1 cellular context compared by ENCODE assay signal in the genomic region with DNA sequence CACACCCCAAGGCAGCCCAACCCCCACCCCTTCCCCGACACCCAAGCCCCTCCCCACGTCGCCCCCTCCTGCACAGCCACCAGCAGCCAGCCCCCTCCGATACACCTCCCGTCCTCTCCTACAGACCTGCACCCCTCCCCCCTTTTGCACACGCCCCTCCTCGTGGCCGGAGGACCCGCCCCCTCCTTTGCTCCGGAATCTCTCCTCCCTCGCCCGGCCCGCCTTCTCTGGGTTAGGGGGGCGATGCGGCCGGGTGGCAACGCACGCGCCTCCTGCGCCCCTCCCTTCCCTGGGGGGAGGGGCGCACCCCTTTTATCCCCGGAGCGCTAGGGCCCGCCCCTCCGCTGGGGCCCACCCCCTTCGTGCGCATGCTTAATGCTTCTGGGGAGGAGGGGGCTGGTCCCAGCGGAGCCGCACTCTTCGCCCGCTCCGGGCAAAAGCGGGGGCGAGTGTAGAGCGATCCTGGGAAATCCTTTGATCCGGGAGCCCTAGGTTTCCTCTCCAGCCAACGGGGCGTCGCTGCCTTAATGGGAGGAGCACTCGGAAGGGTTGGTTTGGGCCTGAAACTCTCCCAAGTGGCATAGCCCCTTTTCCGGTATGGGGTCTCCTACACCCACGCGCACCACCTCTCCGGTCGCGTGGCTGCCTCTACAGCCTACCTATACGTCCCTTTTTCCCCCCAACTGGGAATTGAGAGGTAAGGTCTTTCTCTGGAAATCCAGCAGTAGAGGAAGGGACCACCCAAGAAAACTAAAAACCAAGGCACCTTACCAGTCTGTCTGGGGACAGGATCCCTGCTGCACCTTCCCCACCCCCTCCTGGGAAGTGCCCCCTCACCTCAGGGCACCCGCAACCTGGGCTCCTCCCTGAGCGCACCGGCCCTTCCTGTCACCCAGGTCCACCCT.
TF ChIP-seq lines count a peak whose summit lies in the region.

No MANE protein-coding gene starts in this region.

TF ChIP-seq in H1, 55 proteins besides CTCF, POLR2A, EP300 and RAD21:
- peak; percentile 51 for TF ChIP-seq NANOG (IDR thresholded peaks at IDR 0.05; ENCODE audit: insufficient read depth, low read depth, low read length, poor library complexity, severe bottlenecking)
- no peak for TF ChIP-seq KDM5A (IDR thresholded peaks at IDR 0.05; ENCODE audit: low read length)
- peak; percentile 97 for TF ChIP-seq EGR1 (IDR thresholded peaks at IDR 0.05; ENCODE audit: borderline replicate concordance, low read depth, low read length)
- TF ChIP-seq SAP30 (IDR thresholded peaks at IDR 0.05; ENCODE audit: insufficient read depth, insufficient replicate concordance, low read length): peak; percentile 54
- TF ChIP-seq, protein P1, sequence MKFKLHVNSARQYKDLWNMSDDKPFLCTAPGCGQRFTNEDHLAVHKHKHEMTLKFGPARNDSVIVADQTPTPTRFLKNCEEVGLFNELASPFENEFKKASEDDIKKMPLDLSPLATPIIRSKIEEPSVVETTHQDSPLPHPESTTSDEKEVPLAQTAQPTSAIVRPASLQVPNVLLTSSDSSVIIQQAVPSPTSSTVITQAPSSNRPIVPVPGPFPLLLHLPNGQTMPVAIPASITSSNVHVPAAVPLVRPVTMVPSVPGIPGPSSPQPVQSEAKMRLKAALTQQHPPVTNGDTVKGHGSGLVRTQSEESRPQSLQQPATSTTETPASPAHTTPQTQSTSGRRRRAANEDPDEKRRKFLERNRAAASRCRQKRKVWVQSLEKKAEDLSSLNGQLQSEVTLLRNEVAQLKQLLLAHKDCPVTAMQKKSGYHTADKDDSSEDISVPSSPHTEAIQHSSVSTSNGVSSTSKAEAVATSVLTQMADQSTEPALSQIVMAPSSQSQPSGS (IDR thresholded peaks at IDR 0.05; ENCODE audit: low read length): no peak
- TF ChIP-seq POLR2AphosphoS5 (IDR thresholded peaks at IDR 0.05; ENCODE audit: low read depth, low read length): no peak
- TF ChIP-seq KDM4A (IDR thresholded peaks at IDR 0.05; ENCODE audit: low read depth, low read length, severe bottlenecking): no peak
- TF ChIP-seq GABPA (IDR thresholded peaks at IDR 0.05; ENCODE audit: borderline replicate concordance, insufficient read depth, low read length): no peak
- TF ChIP-seq POU5F1 (IDR thresholded peaks at IDR 0.05; ENCODE audit: low read depth, low read length): no peak
- TF ChIP-seq, protein P2, sequence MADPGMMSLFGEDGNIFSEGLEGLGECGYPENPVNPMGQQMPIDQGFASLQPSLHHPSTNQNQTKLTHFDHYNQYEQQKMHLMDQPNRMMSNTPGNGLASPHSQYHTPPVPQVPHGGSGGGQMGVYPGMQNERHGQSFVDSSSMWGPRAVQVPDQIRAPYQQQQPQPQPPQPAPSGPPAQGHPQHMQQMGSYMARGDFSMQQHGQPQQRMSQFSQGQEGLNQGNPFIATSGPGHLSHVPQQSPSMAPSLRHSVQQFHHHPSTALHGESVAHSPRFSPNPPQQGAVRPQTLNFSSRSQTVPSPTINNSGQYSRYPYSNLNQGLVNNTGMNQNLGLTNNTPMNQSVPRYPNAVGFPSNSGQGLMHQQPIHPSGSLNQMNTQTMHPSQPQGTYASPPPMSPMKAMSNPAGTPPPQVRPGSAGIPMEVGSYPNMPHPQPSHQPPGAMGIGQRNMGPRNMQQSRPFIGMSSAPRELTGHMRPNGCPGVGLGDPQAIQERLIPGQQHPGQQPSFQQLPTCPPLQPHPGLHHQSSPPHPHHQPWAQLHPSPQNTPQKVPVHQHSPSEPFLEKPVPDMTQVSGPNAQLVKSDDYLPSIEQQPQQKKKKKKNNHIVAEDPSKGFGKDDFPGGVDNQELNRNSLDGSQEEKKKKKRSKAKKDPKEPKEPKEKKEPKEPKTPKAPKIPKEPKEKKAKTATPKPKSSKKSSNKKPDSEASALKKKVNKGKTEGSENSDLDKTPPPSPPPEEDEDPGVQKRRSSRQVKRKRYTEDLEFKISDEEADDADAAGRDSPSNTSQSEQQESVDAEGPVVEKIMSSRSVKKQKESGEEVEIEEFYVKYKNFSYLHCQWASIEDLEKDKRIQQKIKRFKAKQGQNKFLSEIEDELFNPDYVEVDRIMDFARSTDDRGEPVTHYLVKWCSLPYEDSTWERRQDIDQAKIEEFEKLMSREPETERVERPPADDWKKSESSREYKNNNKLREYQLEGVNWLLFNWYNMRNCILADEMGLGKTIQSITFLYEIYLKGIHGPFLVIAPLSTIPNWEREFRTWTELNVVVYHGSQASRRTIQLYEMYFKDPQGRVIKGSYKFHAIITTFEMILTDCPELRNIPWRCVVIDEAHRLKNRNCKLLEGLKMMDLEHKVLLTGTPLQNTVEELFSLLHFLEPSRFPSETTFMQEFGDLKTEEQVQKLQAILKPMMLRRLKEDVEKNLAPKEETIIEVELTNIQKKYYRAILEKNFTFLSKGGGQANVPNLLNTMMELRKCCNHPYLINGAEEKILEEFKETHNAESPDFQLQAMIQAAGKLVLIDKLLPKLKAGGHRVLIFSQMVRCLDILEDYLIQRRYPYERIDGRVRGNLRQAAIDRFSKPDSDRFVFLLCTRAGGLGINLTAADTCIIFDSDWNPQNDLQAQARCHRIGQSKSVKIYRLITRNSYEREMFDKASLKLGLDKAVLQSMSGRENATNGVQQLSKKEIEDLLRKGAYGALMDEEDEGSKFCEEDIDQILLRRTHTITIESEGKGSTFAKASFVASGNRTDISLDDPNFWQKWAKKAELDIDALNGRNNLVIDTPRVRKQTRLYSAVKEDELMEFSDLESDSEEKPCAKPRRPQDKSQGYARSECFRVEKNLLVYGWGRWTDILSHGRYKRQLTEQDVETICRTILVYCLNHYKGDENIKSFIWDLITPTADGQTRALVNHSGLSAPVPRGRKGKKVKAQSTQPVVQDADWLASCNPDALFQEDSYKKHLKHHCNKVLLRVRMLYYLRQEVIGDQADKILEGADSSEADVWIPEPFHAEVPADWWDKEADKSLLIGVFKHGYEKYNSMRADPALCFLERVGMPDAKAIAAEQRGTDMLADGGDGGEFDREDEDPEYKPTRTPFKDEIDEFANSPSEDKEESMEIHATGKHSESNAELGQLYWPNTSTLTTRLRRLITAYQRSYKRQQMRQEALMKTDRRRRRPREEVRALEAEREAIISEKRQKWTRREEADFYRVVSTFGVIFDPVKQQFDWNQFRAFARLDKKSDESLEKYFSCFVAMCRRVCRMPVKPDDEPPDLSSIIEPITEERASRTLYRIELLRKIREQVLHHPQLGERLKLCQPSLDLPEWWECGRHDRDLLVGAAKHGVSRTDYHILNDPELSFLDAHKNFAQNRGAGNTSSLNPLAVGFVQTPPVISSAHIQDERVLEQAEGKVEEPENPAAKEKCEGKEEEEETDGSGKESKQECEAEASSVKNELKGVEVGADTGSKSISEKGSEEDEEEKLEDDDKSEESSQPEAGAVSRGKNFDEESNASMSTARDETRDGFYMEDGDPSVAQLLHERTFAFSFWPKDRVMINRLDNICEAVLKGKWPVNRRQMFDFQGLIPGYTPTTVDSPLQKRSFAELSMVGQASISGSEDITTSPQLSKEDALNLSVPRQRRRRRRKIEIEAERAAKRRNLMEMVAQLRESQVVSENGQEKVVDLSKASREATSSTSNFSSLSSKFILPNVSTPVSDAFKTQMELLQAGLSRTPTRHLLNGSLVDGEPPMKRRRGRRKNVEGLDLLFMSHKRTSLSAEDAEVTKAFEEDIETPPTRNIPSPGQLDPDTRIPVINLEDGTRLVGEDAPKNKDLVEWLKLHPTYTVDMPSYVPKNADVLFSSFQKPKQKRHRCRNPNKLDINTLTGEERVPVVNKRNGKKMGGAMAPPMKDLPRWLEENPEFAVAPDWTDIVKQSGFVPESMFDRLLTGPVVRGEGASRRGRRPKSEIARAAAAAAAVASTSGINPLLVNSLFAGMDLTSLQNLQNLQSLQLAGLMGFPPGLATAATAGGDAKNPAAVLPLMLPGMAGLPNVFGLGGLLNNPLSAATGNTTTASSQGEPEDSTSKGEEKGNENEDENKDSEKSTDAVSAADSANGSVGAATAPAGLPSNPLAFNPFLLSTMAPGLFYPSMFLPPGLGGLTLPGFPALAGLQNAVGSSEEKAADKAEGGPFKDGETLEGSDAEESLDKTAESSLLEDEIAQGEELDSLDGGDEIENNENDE (IDR thresholded peaks at IDR 0.05; ENCODE audit: insufficient replicate concordance, low read length): no peak
- TF ChIP-seq BACH1 (IDR thresholded peaks at IDR 0.05; ENCODE audit: low read length): no peak
- TF ChIP-seq CBX8 (IDR thresholded peaks at IDR 0.05; ENCODE audit: borderline replicate concordance, low read depth, low read length): no peak
- no peak for TF ChIP-seq SUZ12 (IDR thresholded peaks at IDR 0.05; ENCODE audit: low read length)
- TF ChIP-seq PHF8 (conservative IDR thresholded peaks at IDR 0.05; ENCODE audit: low read depth, low read length): no peak
- no peak for TF ChIP-seq EZH2 (IDR thresholded peaks at IDR 0.05; ENCODE audit: low read depth, low read length, severe bottlenecking)
- TF ChIP-seq HDAC6 (IDR thresholded peaks at IDR 0.05; ENCODE audit: low read depth, low read length): no peak
- no peak for TF ChIP-seq RNF2 (IDR thresholded peaks at IDR 0.05; ENCODE audit: borderline replicate concordance, low read depth, low read length, missing control alignments, poor library complexity, severe bottlenecking)
- no peak for TF ChIP-seq SP4 (IDR thresholded peaks at IDR 0.05; ENCODE audit: low read length)
- TF ChIP-seq SP2 (IDR thresholded peaks at IDR 0.05; ENCODE audit: low read length): no peak
- no peak for TF ChIP-seq SRF (IDR thresholded peaks at IDR 0.05; ENCODE audit: low read depth, low read length)
- peak; percentile 63 for TF ChIP-seq NRF1 (IDR thresholded peaks at IDR 0.05; ENCODE audit: low read depth, low read length)
- no peak for TF ChIP-seq SIX5 (IDR thresholded peaks at IDR 0.05; ENCODE audit: low read depth, low read length)
- TF ChIP-seq ZNF274 (IDR thresholded peaks at IDR 0.05; ENCODE audit: borderline replicate concordance, extremely low read depth, low read length): no peak
- TF ChIP-seq TAF7 (optimal IDR thresholded peaks at IDR 0.05; ENCODE audit: borderline replicate concordance, low read depth, low read length): no peak
- no peak for TF ChIP-seq MAFK (IDR thresholded peaks at IDR 0.05; ENCODE audit: low read depth, low read length)
- peak; percentile 75 for TF ChIP-seq CREB1 (IDR thresholded peaks at IDR 0.05)
- no peak for TF ChIP-seq ASH2L (IDR thresholded peaks at IDR 0.05; ENCODE audit: low read length)
- TF ChIP-seq TAF1 (IDR thresholded peaks at IDR 0.05; ENCODE audit: low read depth, low read length): peak; percentile 72
- no peak for TF ChIP-seq BCL11A (IDR thresholded peaks at IDR 0.05; ENCODE audit: low read depth in 2 of 2, low read length in 2 of 2)
- no peak for TF ChIP-seq CEBPB (IDR thresholded peaks at IDR 0.05; ENCODE audit: low read depth, low read length)
- peak; percentile 60 for TF ChIP-seq RFX5 (IDR thresholded peaks at IDR 0.05; ENCODE audit: borderline replicate concordance, low read depth, low read length)
- TF ChIP-seq, protein P3, sequence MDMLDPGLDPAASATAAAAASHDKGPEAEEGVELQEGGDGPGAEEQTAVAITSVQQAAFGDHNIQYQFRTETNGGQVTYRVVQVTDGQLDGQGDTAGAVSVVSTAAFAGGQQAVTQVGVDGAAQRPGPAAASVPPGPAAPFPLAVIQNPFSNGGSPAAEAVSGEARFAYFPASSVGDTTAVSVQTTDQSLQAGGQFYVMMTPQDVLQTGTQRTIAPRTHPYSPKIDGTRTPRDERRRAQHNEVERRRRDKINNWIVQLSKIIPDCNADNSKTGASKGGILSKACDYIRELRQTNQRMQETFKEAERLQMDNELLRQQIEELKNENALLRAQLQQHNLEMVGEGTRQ (IDR thresholded peaks at IDR 0.05; ENCODE audit: low read length): no peak; the same call in 1 of the 2 replicates
- no peak for TF ChIP-seq CBX5 (IDR thresholded peaks at IDR 0.05; ENCODE audit: low read depth, low read length)
- no peak for TF ChIP-seq GTF2F1 (IDR thresholded peaks at IDR 0.05; ENCODE audit: borderline replicate concordance, low read depth, low read length)
- 0 out of 2 replicates have a peak, but pooled peaks have one; percentile 8 for TF ChIP-seq RXRA (IDR thresholded peaks at IDR 0.05; ENCODE audit: insufficient read depth, low read depth, low read length)
- no peak for TF ChIP-seq YY1 (IDR thresholded peaks at IDR 0.05; ENCODE audit: low read depth, low read length)
- TF ChIP-seq SP1 (IDR thresholded peaks at IDR 0.05; ENCODE audit: low read depth, low read length): peak; percentile 85
- no peak for TF ChIP-seq CHD1 (IDR thresholded peaks at IDR 0.05; ENCODE audit: low read depth, low read length)
- TF ChIP-seq CHD2 (IDR thresholded peaks at IDR 0.05; ENCODE audit: low read length): no peak
- no peak for TF ChIP-seq TEAD4 (IDR thresholded peaks at IDR 0.05; ENCODE audit: low read depth, low read length)
- TF ChIP-seq JUN (IDR thresholded peaks at IDR 0.05; ENCODE audit: low read depth, low read length): no peak
- peak; percentile 36 to 80; a peak in 2 of 4 replicates for TF ChIP-seq SIN3A (conservative IDR thresholded peaks at IDR 0.05 in 1 of 2, IDR thresholded peaks at IDR 0.05 in 1 of 2; ENCODE audit: low read depth in 1 of 2, low read length in 2 of 2)
- peak; percentile 65; the same call in 1 of the 2 replicates for TF ChIP-seq TBP (IDR thresholded peaks at IDR 0.05; ENCODE audit: low read depth, low read length)
- TF ChIP-seq, protein P4, sequence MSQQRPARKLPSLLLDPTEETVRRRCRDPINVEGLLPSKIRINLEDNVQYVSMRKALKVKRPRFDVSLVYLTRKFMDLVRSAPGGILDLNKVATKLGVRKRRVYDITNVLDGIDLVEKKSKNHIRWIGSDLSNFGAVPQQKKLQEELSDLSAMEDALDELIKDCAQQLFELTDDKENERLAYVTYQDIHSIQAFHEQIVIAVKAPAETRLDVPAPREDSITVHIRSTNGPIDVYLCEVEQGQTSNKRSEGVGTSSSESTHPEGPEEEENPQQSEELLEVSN (IDR thresholded peaks at IDR 0.05): peak; percentile 28; the same call in 1 of the 2 replicates
- no peak for TF ChIP-seq FOSL1 (IDR thresholded peaks at IDR 0.05; ENCODE audit: insufficient read depth, low read depth, low read length)
- no peak for TF ChIP-seq TCF12 (IDR thresholded peaks at IDR 0.05; ENCODE audit: low read depth, low read length)
- 0 out of 4 replicates have a peak, but pooled peaks of 1 of the 2 experiments have one; percentile 53 for TF ChIP-seq HDAC2 (IDR thresholded peaks at IDR 0.05; ENCODE audit: borderline replicate concordance in 1 of 2, low read depth in 2 of 2, low read length in 2 of 2)
- TF ChIP-seq KDM1A (IDR thresholded peaks at IDR 0.05; ENCODE audit: borderline replicate concordance, low read length): no peak
- TF ChIP-seq SIRT6 (IDR thresholded peaks at IDR 0.05; ENCODE audit: low read length): no peak
- peak; percentile 8; the same call in 1 of the 2 replicates for TF ChIP-seq RBBP5 (IDR thresholded peaks at IDR 0.05; ENCODE audit: borderline replicate concordance, low read depth, low read length)
- TF ChIP-seq BRCA1 (IDR thresholded peaks at IDR 0.05; ENCODE audit: low read depth, low read length): no peak
- TF ChIP-seq, protein P5, sequence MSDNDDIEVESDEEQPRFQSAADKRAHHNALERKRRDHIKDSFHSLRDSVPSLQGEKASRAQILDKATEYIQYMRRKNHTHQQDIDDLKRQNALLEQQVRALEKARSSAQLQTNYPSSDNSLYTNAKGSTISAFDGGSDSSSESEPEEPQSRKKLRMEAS (IDR thresholded peaks at IDR 0.05): peak; percentile 92
- TF ChIP-seq JUND (IDR thresholded peaks at IDR 0.05; ENCODE audit: low read length): no peak
- TF ChIP-seq, protein P6, sequence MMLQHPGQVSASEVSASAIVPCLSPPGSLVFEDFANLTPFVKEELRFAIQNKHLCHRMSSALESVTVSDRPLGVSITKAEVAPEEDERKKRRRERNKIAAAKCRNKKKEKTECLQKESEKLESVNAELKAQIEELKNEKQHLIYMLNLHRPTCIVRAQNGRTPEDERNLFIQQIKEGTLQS (IDR thresholded peaks at IDR 0.05; ENCODE audit: insufficient read depth, low read depth, low read length): no peak
- TF ChIP-seq CTBP2 (IDR thresholded peaks at IDR 0.05; ENCODE audit: borderline replicate concordance, insufficient read depth, insufficient read length, low read length): no peak
